ENCODE assay signal across 8 cellular contexts in the genomic region with DNA sequence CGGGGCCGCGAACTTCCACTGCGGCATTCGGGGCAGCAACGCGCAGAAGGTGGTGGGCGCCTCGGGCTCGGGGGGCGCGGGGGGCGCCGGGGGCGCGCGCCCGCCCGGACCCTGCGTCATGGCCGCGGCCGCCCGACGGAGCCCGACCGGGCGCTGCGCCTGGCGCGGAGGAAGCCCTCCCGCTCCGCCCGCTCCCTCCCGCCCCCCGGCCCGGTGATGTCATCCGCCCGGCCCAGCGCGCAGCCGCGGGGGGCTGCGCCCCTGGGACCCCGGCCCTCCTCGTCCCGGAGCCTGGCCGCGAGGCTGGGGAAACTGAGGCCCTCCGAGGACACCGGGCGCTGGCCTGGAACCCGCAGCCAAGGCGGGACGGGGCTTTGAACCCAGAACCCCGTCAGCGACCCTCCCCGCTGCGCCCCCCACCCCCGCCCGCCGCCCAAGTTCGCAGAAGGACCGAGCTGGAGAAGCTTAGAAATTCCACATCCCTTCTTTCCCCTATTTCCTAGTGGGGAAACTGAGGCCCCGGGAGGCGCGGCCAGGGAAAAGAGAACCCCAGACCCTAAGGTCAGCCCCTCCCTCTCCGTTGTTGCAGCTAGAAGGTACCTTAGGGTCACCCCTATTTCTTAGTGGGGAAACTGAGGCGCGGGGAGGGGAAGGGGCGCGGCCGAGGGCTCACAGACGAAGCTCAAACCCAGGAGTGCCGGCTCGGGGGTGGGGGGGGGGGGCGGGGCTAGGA. TPM values are rescaled to one million over a fixed set of nuclear protein-coding genes. Genes with fewer than 3 reads are reported as not detected.
DNase-seq lines count a peak whose midpoint lies in the region; ATAC-seq and TF ChIP-seq lines count a peak whose summit lies in the region.

A gene with protein sequence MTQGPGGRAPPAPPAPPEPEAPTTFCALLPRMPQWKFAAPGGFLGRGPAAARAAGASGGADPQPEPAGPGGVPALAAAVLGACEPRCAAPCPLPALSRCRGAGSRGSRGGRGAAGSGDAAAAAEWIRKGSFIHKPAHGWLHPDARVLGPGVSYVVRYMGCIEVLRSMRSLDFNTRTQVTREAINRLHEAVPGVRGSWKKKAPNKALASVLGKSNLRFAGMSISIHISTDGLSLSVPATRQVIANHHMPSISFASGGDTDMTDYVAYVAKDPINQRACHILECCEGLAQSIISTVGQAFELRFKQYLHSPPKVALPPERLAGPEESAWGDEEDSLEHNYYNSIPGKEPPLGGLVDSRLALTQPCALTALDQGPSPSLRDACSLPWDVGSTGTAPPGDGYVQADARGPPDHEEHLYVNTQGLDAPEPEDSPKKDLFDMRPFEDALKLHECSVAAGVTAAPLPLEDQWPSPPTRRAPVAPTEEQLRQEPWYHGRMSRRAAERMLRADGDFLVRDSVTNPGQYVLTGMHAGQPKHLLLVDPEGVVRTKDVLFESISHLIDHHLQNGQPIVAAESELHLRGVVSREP (minus strand): TSS at position 157 of the 733 bp plus-strand sequence. CDS start 37 bp downstream, at position 120.

- intact Hi-C loops in CD8-positive, alpha-beta T cell (cut with DNase I, micrococcal nuclease), result no loop called here

- no peaks in the 10 kb centered on the region for H3K36me3 Mint-ChIP-seq in CD8-positive, alpha-beta T cell
- H3K36me3 Mint-ChIP-seq in neural crest cell (ENCODE audit: low read depth), result no peaks in the 10 kb centered on the region

- H2AFZ ChIP-seq in fibroblast of lung (ENCODE audit: low read length) (no peak within 1 kb of the TSS), MM.1S (ENCODE audit: low read length) (no peak within 1 kb of the TSS)

- peak within 1 kb of the TSS; percentile 81 for H3K4me3 Mint-ChIP-seq in CD8-positive, alpha-beta T cell
- peak within 1 kb of the TSS; percentile 95 for H3K4me3 Mint-ChIP-seq in neural crest cell

- H3K27ac ChIP-seq in CD8-positive, alpha-beta T cell (ENCODE audit: low read depth, low read length), result no peak within 1 kb of the TSS
- H3K27ac ChIP-seq in Peyer's patch, result peak within 1 kb of the TSS; percentile 42 to 84 (median 75)
- H3K27ac ChIP-seq in fibroblast of lung (ENCODE audit: insufficient read depth, low read length), result no peak within 1 kb of the TSS
- no peak within 1 kb of the TSS for H3K27ac ChIP-seq in MM.1S (ENCODE audit: low read length)

- H3K27ac Mint-ChIP-seq in CD8-positive, alpha-beta T cell, result peak within 1 kb of the TSS; percentile 64
- H3K27ac Mint-ChIP-seq in neural crest cell (ENCODE audit: unreplicated experiment), result peak within 1 kb of the TSS; percentile 95

- no peaks in the 10 kb centered on the region for H3K9me3 Mint-ChIP-seq in CD8-positive, alpha-beta T cell
- H3K9me3 Mint-ChIP-seq in neural crest cell, result peaks cover 2% of the 10 kb centered on the region

- no peaks in the 10 kb centered on the region for H3K9me2 ChIP-seq in MM.1S (replicated peaks; ENCODE audit: insufficient read depth, low read length)

- no peak for TF ChIP-seq CTCF in CD8-positive, alpha-beta T cell (IDR thresholded peaks at IDR 0.05)
- TF ChIP-seq CTCF in Peyer's patch (IDR thresholded peaks at IDR 0.05) (no peak), fibroblast of lung (conservative IDR thresholded peaks at IDR 0.05 in 1 of 2, IDR thresholded peaks at IDR 0.05 in 1 of 2; ENCODE audit: low read depth in 1 of 2, low read length in 2 of 2) (no peak), neural crest cell (conservative IDR thresholded peaks at IDR 0.05) (no peak), MM.1S (IDR thresholded peaks at IDR 0.05; ENCODE audit: low read length) (no peak)

- peaks cover 13% of the 10 kb centered on the region for H3K4me1 Mint-ChIP-seq in CD8-positive, alpha-beta T cell (ENCODE audit: low read depth)
- peaks cover 10% of the 10 kb centered on the region for H3K4me1 Mint-ChIP-seq in neural crest cell

- no peaks in the 10 kb centered on the region for H3K4me1 ChIP-seq in CD8-positive, alpha-beta T cell (ENCODE audit: insufficient read depth, low read length)
- H3K4me1 ChIP-seq in Peyer's patch, result peaks cover 3 to 14% (median 11%) of the 10 kb centered on the region in 4 donors
- H3K4me1 ChIP-seq in fibroblast of lung (ENCODE audit: control insufficient read depth, extremely low read depth, insufficient read depth, low read length), result no peaks in the 10 kb centered on the region
- H3K4me1 ChIP-seq in MM.1S (ENCODE audit: low read length), result no peaks in the 10 kb centered on the region

- peak within 1 kb of the TSS; percentile 13 for H3K4me3 ChIP-seq in CD8-positive, alpha-beta T cell (ENCODE audit: low read depth, low read length)
- H3K4me3 ChIP-seq in Peyer's patch, result peak within 1 kb of the TSS; percentile 41 to 82 (median 62)
- H3K4me3 ChIP-seq in fibroblast of lung (replicated peaks in 1 of 4; ENCODE audit: control extremely low read depth in 1 of 4, insufficient read depth in 1 of 4, low read depth in 3 of 4, low read length in 4 of 4), result peak within 1 kb of the TSS; percentile 18 to 55 (median 36)
- H3K4me3 ChIP-seq in MM.1S (ENCODE audit: low read length), result no peak within 1 kb of the TSS

- H3K9me3 ChIP-seq in CD8-positive, alpha-beta T cell (ENCODE audit: low read length), result no peaks in the 10 kb centered on the region
- H3K9me3 ChIP-seq in Peyer's patch (no peaks in the 10 kb centered on the region), fibroblast of lung (ENCODE audit: control insufficient read depth, insufficient read depth, low read depth, low read length) (no peaks in the 10 kb centered on the region), MM.1S (replicated peaks; ENCODE audit: insufficient read depth, low read length) (no peaks in the 10 kb centered on the region)

- H3K4me2 ChIP-seq in fibroblast of lung (ENCODE audit: extremely low read depth, insufficient read depth, low read length) (peak within 1 kb of the TSS; percentile 35), MM.1S (ENCODE audit: low read depth, low read length) (no peak within 1 kb of the TSS)

- CTCF ChIA-PET in CD8-positive, alpha-beta T cell (lab: Charles Lee), result no interaction called here

- peak in 1 of 7 experiments; percentile 17 for DNase-seq in CD8-positive, alpha-beta T cell
- no peak for DNase-seq in Peyer's patch
- DNase-seq in fibroblast of lung (ENCODE audit: low read depth in 2 of 2), result no peak
- DNase-seq in neural crest cell (ENCODE audit: low read depth, low spot score), result no peak
- DNase-seq in MM.1S, result no peak

- no peaks in the 10 kb centered on the region for H3F3A ChIP-seq in MM.1S (ENCODE audit: insufficient read depth, low read length)

- no peaks in the 10 kb centered on the region for H3K79me2 ChIP-seq in fibroblast of lung (ENCODE audit: control insufficient read depth, insufficient read depth, low read length)
- no peaks in the 10 kb centered on the region for H3K79me2 ChIP-seq in MM.1S (ENCODE audit: low read length)

- H3K9ac ChIP-seq in fibroblast of lung (ENCODE audit: insufficient read depth, low read length), result no peak within 1 kb of the TSS
- no peak within 1 kb of the TSS for H3K9ac ChIP-seq in MM.1S (ENCODE audit: low read length)

- H3K27me3 ChIP-seq in CD8-positive, alpha-beta T cell (ENCODE audit: insufficient read depth, low read length), result peaks cover 5% of the 10 kb centered on the region
- H3K27me3 ChIP-seq in Peyer's patch (peaks cover 0 to 6% of the 10 kb centered on the region in 2 donors), fibroblast of lung (ENCODE audit: control insufficient read depth, insufficient read depth, low read length) (peaks cover 12% of the 10 kb centered on the region), MM.1S (replicated peaks; ENCODE audit: insufficient read depth, low read length) (peaks cover 14% of the 10 kb centered on the region)

- POLR2A ChIA-PET in CD8-positive, alpha-beta T cell (lab: Charles Lee), result no interaction called here

- H4K20me1 ChIP-seq in fibroblast of lung (ENCODE audit: control insufficient read depth, extremely low read depth, insufficient read depth, low read length) (no peaks in the 10 kb centered on the region), MM.1S (ENCODE audit: insufficient read depth, low read length) (no peaks in the 10 kb centered on the region)

- H3K27me3 Mint-ChIP-seq in CD8-positive, alpha-beta T cell (ENCODE audit: low read depth), result peaks cover 16% of the 10 kb centered on the region
- H3K27me3 Mint-ChIP-seq in neural crest cell (ENCODE audit: low read depth), result peaks cover 19% of the 10 kb centered on the region

- H3K36me3 ChIP-seq in CD8-positive, alpha-beta T cell (ENCODE audit: insufficient read depth, low read length), result no peaks in the 10 kb centered on the region
- H3K36me3 ChIP-seq in Peyer's patch (no peaks in the 10 kb centered on the region), fibroblast of lung (ENCODE audit: control insufficient read depth, insufficient read depth, low read length) (no peaks in the 10 kb centered on the region), MM.1S (replicated peaks; ENCODE audit: insufficient read depth, low read length) (no peaks in the 10 kb centered on the region)

- peak; percentile 27 for ATAC-seq in CD8-positive, alpha-beta T cell
- ATAC-seq in HG02981 (IDR thresholded peaks at IDR 0.05; ENCODE audit: unreplicated experiment), result no peak
- no peak for ATAC-seq in GM18520 (IDR thresholded peaks at IDR 0.05; ENCODE audit: unreplicated experiment)
- no peak for ATAC-seq in GM19455 (IDR thresholded peaks at IDR 0.05; ENCODE audit: unreplicated experiment)

- no peak for TF ChIP-seq POLR2A in Peyer's patch (IDR thresholded peaks at IDR 0.05)

RNA-seq across cellular contexts. Expression of the gene that starts here (rescaled TPM):
- 1 to 10 TPM; 6.1 to 6.6 TPM for total RNA-seq in CD8-positive, alpha-beta T cell
- 10 to 100 TPM in 3 of 4 donors, 1 to 10 TPM in 1; 9.5 to 33.0 (median 18.3) TPM for total RNA-seq in Peyer's patch
- total RNA-seq in fibroblast of lung, result 2.5 and 3.3 TPM in 2 replicates
- polyA plus RNA-seq in fibroblast of lung, result 0.02 and 0.28 TPM in 2 replicates
- 0.23 and 0.63 TPM in 2 replicates for polyA plus RNA-seq in fibroblast of lung (2012)
- 0.59 and 0.85 TPM in 2 replicates for polyA minus RNA-seq in fibroblast of lung (ENCODE audit: low replicate concordance)
- total RNA-seq in neural crest cell, result 39.0 and 45.2 TPM in 2 replicates

Comparison
In these comparisons a context has a peak if more than half of its experiments do, and no peak if none do; other contexts are left out.
1. H3K27ac ChIP-seq: peak in Peyer's patch (4 of 4); none in CD8-positive, alpha-beta T cell (single experiment), fibroblast of lung (single experiment) and MM.1S (single experiment).